10 cellular contexts compared by ENCODE assay signal in genomic region chr4:140037353-140038030, GRCh38.
DNase-seq lines count a peak whose midpoint lies in the region; ATAC-seq and TF ChIP-seq lines count a peak whose summit lies in the region.
"Had no signal": no experiment of that assay in that cellular context is flagged by ENCODE, and none has a peak within 500 bp of the region (broad histone marks: within the 10 kb centered on the region; RNA-seq: fewer than 3 reads in every experiment).

No MANE protein-coding gene starts in this region.

- ATAC-seq in GM19328 (IDR thresholded peaks at IDR 0.05; ENCODE audit: unreplicated experiment): no peak
- no peak for ATAC-seq in activated CD8-positive, alpha-beta T cell treated with anti-CD3 and anti-CD28 coated beads for 36 hours

- H3K4me3 Mint-ChIP-seq in activated CD8-positive, alpha-beta T cell treated with anti-CD3 and anti-CD28 coated beads for 36 hours: no peak overlapping the region

- no peaks in the 10 kb centered on the region for H3K36me3 Mint-ChIP-seq in activated CD8-positive, alpha-beta T cell treated with anti-CD3 and anti-CD28 coated beads for 36 hours (ENCODE audit: low read depth)

- no peaks in the 10 kb centered on the region for H3K27me3 Mint-ChIP-seq in activated CD8-positive, alpha-beta T cell treated with anti-CD3 and anti-CD28 coated beads for 36 hours

- POLR2A ChIA-PET in activated CD8-positive, alpha-beta T cell treated with anti-CD3 and anti-CD28 coated beads for 36 hours (lab: Charles Lee): no interaction called here

- DNase-seq in EL (peak; percentile 78), NCI-H748 (lab: John Stamatoyannopoulos, UW; ENCODE audit: unreplicated experiment) (peak; percentile 73), epithelial cell of esophagus (ENCODE audit: low read depth) (peak; percentile 93), non-pigmented ciliary epithelial cell (ENCODE audit: low read depth) (peak; percentile 91), coronary artery (ENCODE audit: low spot score) (no peak), GM13977 (ENCODE audit: low spot score) (no peak)
- no peak for DNase-seq in activated CD8-positive, alpha-beta T cell treated with anti-CD3 and anti-CD28 coated beads for 36 hours
- DNase-seq: activated naive CD4-positive, alpha-beta T cell; left cardiac atrium had no signal

- H3K27ac ChIP-seq in coronary artery: peak overlapping the region in 1 of 2 donors; percentile 33

- no peak for TF ChIP-seq CTCF in epithelial cell of esophagus (IDR thresholded peaks at IDR 0.05; ENCODE audit: insufficient read depth, low read depth, low read length, missing control alignments)
- no peak for TF ChIP-seq CTCF in coronary artery (IDR thresholded peaks at IDR 0.05)
- no peak for TF ChIP-seq CTCF in activated CD8-positive, alpha-beta T cell treated with anti-CD3 and anti-CD28 coated beads for 36 hours (IDR thresholded peaks at IDR 0.05)
- TF ChIP-seq CTCF in GM13977 (IDR thresholded peaks at IDR 0.05; ENCODE audit: extremely low read depth, insufficient read depth, missing control alignments): no peak

- H3K4me3 ChIP-seq in epithelial cell of esophagus (ENCODE audit: low read length) (no peak overlapping the region), coronary artery (no peak overlapping the region)

- peaks cover 15% of the 10 kb centered on the region for H3K4me1 Mint-ChIP-seq in activated CD8-positive, alpha-beta T cell treated with anti-CD3 and anti-CD28 coated beads for 36 hours (ENCODE audit: low read depth)

- CTCF ChIA-PET in activated CD8-positive, alpha-beta T cell treated with anti-CD3 and anti-CD28 coated beads for 36 hours (lab: Charles Lee): interaction anchor here (1.0 to 1.5 kb wide), 6 partner anchors 9 to 218 kb away, joined by 3 to 4 read pairs (median 3); no protein-coding TSS in a partner anchor

- no peaks in the 10 kb centered on the region for H3K9me3 Mint-ChIP-seq in activated CD8-positive, alpha-beta T cell treated with anti-CD3 and anti-CD28 coated beads for 36 hours

- H3K27ac Mint-ChIP-seq in activated CD8-positive, alpha-beta T cell treated with anti-CD3 and anti-CD28 coated beads for 36 hours: no peak overlapping the region

- in situ Hi-C loops in GM13977 (cut with MboI; ENCODE audit: low pct_unique_long_range_greater_than_20kb, low sequenced_read_pairs, unreplicated experiment): no loop called here

- intact Hi-C loops in activated CD8-positive, alpha-beta T cell treated with anti-CD3 and anti-CD28 coated beads for 36 hours (cut with micrococcal nuclease): no loop called here

Comparison
In these comparisons a context has a peak if more than half of its experiments do, and no peak if none do; other contexts are left out.
1. DNase-seq: peak in EL (single experiment), NCI-H748 (single experiment), epithelial cell of esophagus (single experiment) and non-pigmented ciliary epithelial cell (single experiment); none in coronary artery (single experiment), activated CD8-positive, alpha-beta T cell treated with anti-CD3 and anti-CD28 coated beads for 36 hours (single experiment) and GM13977 (single experiment).